In the genomic region with DNA sequence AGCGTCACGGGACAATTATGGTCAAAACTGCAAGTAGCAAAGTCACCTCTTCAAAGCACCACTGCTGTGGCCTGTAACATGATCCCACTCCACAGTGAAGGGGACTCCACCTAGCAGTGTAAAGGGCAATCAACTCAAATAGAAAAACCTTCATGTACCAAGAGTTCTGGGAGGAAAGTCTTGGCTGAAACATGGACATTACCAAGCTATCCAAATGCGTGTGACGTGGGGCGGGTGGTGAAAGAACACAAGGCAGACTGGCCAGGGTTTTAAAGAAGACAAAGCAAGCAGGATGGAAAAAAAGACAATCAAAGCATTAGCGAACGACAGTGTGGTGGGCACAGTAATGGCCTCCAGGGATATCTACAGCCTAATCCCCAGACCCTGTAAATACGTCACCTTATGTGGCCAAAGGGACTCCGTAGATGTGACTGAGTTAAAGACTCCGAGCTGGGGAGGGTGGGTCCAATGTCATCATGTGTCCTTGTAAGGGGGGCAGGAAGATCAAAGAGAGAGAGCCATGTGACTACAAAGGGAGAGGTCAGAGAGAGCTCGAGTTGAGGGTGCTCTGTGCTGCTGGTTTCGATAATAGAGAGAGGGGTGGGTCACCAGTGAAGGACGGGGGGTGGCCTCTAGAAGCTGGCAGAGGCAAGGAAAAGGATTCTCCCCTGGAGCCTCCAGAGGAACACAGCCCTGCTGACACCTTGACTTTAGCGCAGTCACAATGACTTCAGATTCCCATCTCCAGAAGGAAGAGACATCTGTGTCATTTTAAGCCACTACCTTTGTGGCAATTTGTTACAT, we compare ENCODE assay signal across 7 cellular contexts. TPM values are rescaled to one million over a fixed set of nuclear protein-coding genes. Genes with fewer than 3 reads are reported as not detected.
A peak's percentile ranks its signal among the peaks of the same experiment; 100 is the strongest.
DNase-seq lines count a peak whose midpoint lies in the region; ATAC-seq and TF ChIP-seq lines count a peak whose summit lies in the region.

No MANE protein-coding gene starts in this region.

- H3K9ac ChIP-seq in iPS-18a (ENCODE audit: low read length) = no peak overlapping the region

- ATAC-seq in GM18870 (IDR thresholded peaks at IDR 0.05; ENCODE audit: unreplicated experiment) = peak; percentile 69
- ATAC-seq in HG03280 (IDR thresholded peaks at IDR 0.05; ENCODE audit: unreplicated experiment) = peak; percentile 66

- H3K9me3 ChIP-seq in SJCRH30 (replicated peaks) (no peaks in the 10 kb centered on the region), iPS-18a (ENCODE audit: control insufficient read depth, low read depth, low read length) (no peaks in the 10 kb centered on the region), sigmoid colon (no peaks in the 10 kb centered on the region)

- H3K27me3 ChIP-seq in SJCRH30 (no peaks in the 10 kb centered on the region), iPS-18a (ENCODE audit: control insufficient read depth, insufficient read depth, low read length) (no peaks in the 10 kb centered on the region), sigmoid colon (no peaks in the 10 kb centered on the region)

- DNase-seq in SJCRH30 (peak; percentile 32 to 61), sigmoid colon (no peak), glomerular visceral epithelial cell (ENCODE audit: extremely low spot score) (no peak), germinal center (ENCODE audit: low spot score) (no peak)

- H3K4me1 ChIP-seq in SJCRH30 (peaks cover 9% of the 10 kb centered on the region; the same call in 1 of the 2 replicates), iPS-18a (ENCODE audit: control insufficient read depth, low read depth, low read length) (peaks cover 17% of the 10 kb centered on the region), sigmoid colon (peaks cover 0 to 11% (median 7%) of the 10 kb centered on the region in 4 donors)

- no peak overlapping the region for H3K4me3 ChIP-seq in SJCRH30
- peak overlapping the region; percentile 0 for H3K4me3 ChIP-seq in iPS-18a (ENCODE audit: low read length)
- no peak overlapping the region for H3K4me3 ChIP-seq in sigmoid colon

- 73 to 82% methylated on average over 14 of the region's 14 CpGs for WGBS in sigmoid colon, 2 donors

- intact Hi-C loops in sigmoid colon (cut with DNase I) = no loop called here

- H3K36me3 ChIP-seq in SJCRH30 = no peaks in the 10 kb centered on the region
- no peaks in the 10 kb centered on the region for H3K36me3 ChIP-seq in iPS-18a (ENCODE audit: control insufficient read depth, low read depth, low read length)
- no peaks in the 10 kb centered on the region for H3K36me3 ChIP-seq in sigmoid colon

- no peak for TF ChIP-seq EP300 in sigmoid colon (IDR thresholded peaks at IDR 0.05)

- TF ChIP-seq POLR2A in sigmoid colon (IDR thresholded peaks at IDR 0.05) = no peak

- no peak for TF ChIP-seq CTCF in sigmoid colon (IDR thresholded peaks at IDR 0.05)

- no peak overlapping the region for H3K27ac ChIP-seq in SJCRH30
- peak overlapping the region; percentile 14 for H3K27ac ChIP-seq in iPS-18a (ENCODE audit: low read length)
- H3K27ac ChIP-seq in sigmoid colon = peak overlapping the region in 1 of 4 donors; percentile 25

RNA-seq across cellular contexts. Expression of a gene that starts 6.0 kb away (rescaled TPM):
- total RNA-seq in SJCRH30 (2014; rRNA removed; shearing (Covaris generic)) = 22.1 and 22.5 TPM in 2 replicates
- 10 to 100 TPM; 11.4 to 27.8 (median 18.4) TPM for total RNA-seq in sigmoid colon
- 1 to 10 TPM; 5.3 to 7.9 (median 6.6) TPM for polyA plus RNA-seq in sigmoid colon

RNA-seq across cellular contexts. Expression of a gene that starts 6.1 kb away (rescaled TPM):
- 0.18 TPM in 1 of 2 replicates, not detected in the other for total RNA-seq in SJCRH30 (2014; rRNA removed; shearing (Covaris generic))
- total RNA-seq in sigmoid colon = under 1 TPM in 1 of 4 donors, not detected in 3; 0.36 TPM
- under 1 TPM in 1 of 3 donors, not detected in 2; 0.15 TPM for polyA plus RNA-seq in sigmoid colon

RNA-seq across cellular contexts. Expression of a gene that starts 22.3 kb away (rescaled TPM):
- 38.2 and 39.2 TPM in 2 replicates for total RNA-seq in SJCRH30 (2014; rRNA removed; shearing (Covaris generic))
- total RNA-seq in sigmoid colon = 10 to 100 TPM; 69.3 to 83.6 (median 79.3) TPM
- 10 to 100 TPM; 13.6 to 48.7 (median 23.4) TPM for polyA plus RNA-seq in sigmoid colon

RNA-seq across cellular contexts. Expression of a gene that starts 47.8 kb away (rescaled TPM):
- 13.8 and 17.1 TPM in 2 replicates for total RNA-seq in SJCRH30 (2014; rRNA removed; shearing (Covaris generic))
- 10 to 100 TPM; 19.6 to 49.0 (median 30.0) TPM for total RNA-seq in sigmoid colon
- 10 to 100 TPM in 1 of 3 donors, 1 to 10 TPM in 2; 5.4 to 44.7 (median 6.0) TPM for polyA plus RNA-seq in sigmoid colon

RNA-seq across cellular contexts. Expression of a gene that starts 51.9 kb away (rescaled TPM):
- 0.22 and 0.71 TPM in 2 replicates for total RNA-seq in SJCRH30 (2014; rRNA removed; shearing (Covaris generic))
- under 1 TPM in 2 of 4 donors, not detected in 2; 0.36 to 0.83 TPM for total RNA-seq in sigmoid colon
- polyA plus RNA-seq in sigmoid colon = under 1 TPM in 1 of 3 donors, not detected in 2; 0.29 TPM

Comparison
In these comparisons a context has a peak if more than half of its experiments do, and no peak if none do; other contexts are left out.
1. DNase-seq: peak in SJCRH30 (2 of 2); none in sigmoid colon (single experiment), glomerular visceral epithelial cell (single experiment) and germinal center (single experiment).